In the genomic region with DNA sequence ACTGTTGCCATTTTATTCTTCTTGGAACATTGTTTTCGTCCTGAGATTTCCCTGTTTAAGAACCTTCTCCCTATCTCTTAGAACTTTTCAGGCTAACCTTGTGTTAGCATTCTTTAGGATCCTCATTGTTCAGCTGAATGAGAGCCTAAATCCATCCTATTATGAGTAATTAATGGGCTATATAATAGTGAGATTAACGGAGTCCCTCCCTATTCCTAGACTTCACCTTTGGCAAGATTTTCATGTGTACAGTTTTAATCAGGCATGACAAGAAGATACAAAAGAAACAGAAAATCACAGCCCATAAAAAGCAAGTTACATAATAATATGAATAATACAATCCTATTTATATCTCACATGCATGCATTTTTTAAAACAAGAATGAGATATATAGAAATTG, we compare ENCODE assay signal across 38 cellular contexts. TPM values are rescaled to one million over a fixed set of nuclear protein-coding genes. Genes with fewer than 3 reads are reported as not detected.
"Had no signal": no experiment of that assay in that cellular context is flagged by ENCODE, and none has a peak within 500 bp of the region (broad histone marks: within the 10 kb centered on the region; RNA-seq: fewer than 3 reads in every experiment).

No MANE protein-coding gene starts in this region.

- H3K27me3 ChIP-seq: ascending aorta, cardiac muscle cell had no signal

- H3K27ac Mint-ChIP-seq: activated CD4-positive, alpha-beta memory T cell treated with anti-CD3 and anti-CD28 coated beads, Interleukin-2, amount 10 ng/mL, durations not matched to agents 7 days and 5 days; activated naive CD4-positive, alpha-beta T cell treated with anti-CD3 and anti-CD28 coated beads, Interleukin-2, amount 50 U/mL, for 24 hours; activated naive CD8-positive, alpha-beta T cell treated with anti-CD3 and anti-CD28 coated beads, Interleukin-2, amount 10 ng/mL, durations not matched to agents 7 days and 5 days; activated T-cell treated with anti-CD3 and anti-CD28 coated beads, Interleukin-2, amount 50 U/mL, for 72 hours; activated T-helper 2 cell treated with anti-CD3 and anti-CD28 coated beads, Interferon-gamma antibody, Interleukin-2, Interleukin-4, amounts not matched to agents 10 μg/mL and 5 μg/mL and 100 μg/mL, durations not matched to agents 14 hours and 24 hours and 36 hours; T-cell had no signal

- H3K9ac ChIP-seq: KMS-11 had no signal

- ATAC-seq: activated T-cell treated with anti-CD3 and anti-CD28 coated beads, Interleukin-2, amount 50 U/mL, for 72 hours; Right ventricle myocardium inferior; SK-N-SH treated with all-trans-retinoic acid at 6 μM for 48 hours; T-cell had no signal

- H3K27me3 Mint-ChIP-seq: activated CD4-positive, alpha-beta memory T cell treated with anti-CD3 and anti-CD28 coated beads, Interleukin-2, amount 10 ng/mL, durations not matched to agents 7 days and 5 days; activated naive CD4-positive, alpha-beta T cell treated with anti-CD3 and anti-CD28 coated beads, Interleukin-2, amount 50 U/mL, for 24 hours; activated naive CD8-positive, alpha-beta T cell treated with anti-CD3 and anti-CD28 coated beads, Interleukin-2, amount 10 ng/mL, durations not matched to agents 7 days and 5 days; T-cell had no signal

- H3K36me3 ChIP-seq: ascending aorta, cardiac muscle cell had no signal

- H3K9me3 ChIP-seq: ascending aorta had no signal

- H3K4me3 Mint-ChIP-seq: activated CD4-positive, alpha-beta memory T cell treated with anti-CD3 and anti-CD28 coated beads, Interleukin-2, amount 10 ng/mL, durations not matched to agents 7 days and 5 days; activated naive CD4-positive, alpha-beta T cell treated with anti-CD3 and anti-CD28 coated beads, Interleukin-2, amount 50 U/mL, for 24 hours; activated naive CD8-positive, alpha-beta T cell treated with anti-CD3 and anti-CD28 coated beads, Interleukin-2, amount 10 ng/mL, durations not matched to agents 7 days and 5 days; activated T-cell treated with anti-CD3 and anti-CD28 coated beads, Interleukin-2, amount 50 U/mL, for 72 hours; T-cell had no signal

- H3K27ac ChIP-seq: ascending aorta, cardiac muscle cell, KMS-11, PC-9, RWPE1, VCaP had no signal

- H2AFZ ChIP-seq: PC-9 had no signal

- H3K4me3 ChIP-seq: ascending aorta, cardiac muscle cell, PC-9 had no signal

- DNase-seq: activated CD4-positive, alpha-beta memory T cell treated with anti-CD3 and anti-CD28 coated beads, Interleukin-2, amount 10 ng/mL, durations not matched to agents 7 days and 5 days; activated CD4-positive, alpha-beta T cell treated with anti-CD3 and anti-CD28 coated beads for 1 hour; activated CD4-positive, alpha-beta T cell treated with anti-CD3 and anti-CD28 coated beads for 48 hours; activated CD4-positive, CD25-positive, alpha-beta regulatory T cell; activated gamma-delta T cell; activated naive CD4-positive, alpha-beta T cell treated with Interleukin-2 at 50 U/mL for 16 hours; activated naive CD8-positive, alpha-beta T cell treated with anti-CD3 and anti-CD28 coated beads, Interleukin-2, amount 10 ng/mL, durations not matched to agents 7 days and 5 days; activated T-cell treated with anti-CD3 and anti-CD28 coated beads, Interleukin-2, amount 50 U/mL, for 1 hour; activated T-cell treated with anti-CD3 and anti-CD28 coated beads, Interleukin-2, amount 50 U/mL, for 72 hours; amygdala; MM.1S; MV-4-11; NCI-H1092; NCI-H1417; NCI-H146; NCI-H187; NCI-H2029 treated with DMSO at 0.1 percent for 48 hours; NCI-H2107; NCI-H2171; NCI-H510A; NCI-H526; NCI-H774; PC-9; SIG-M5; T-cell; T-helper 2 cell; T-helper 9 cell had no signal

- H3K9me3 Mint-ChIP-seq: activated CD4-positive, alpha-beta memory T cell treated with anti-CD3 and anti-CD28 coated beads, Interleukin-2, amount 10 ng/mL, durations not matched to agents 7 days and 5 days; activated naive CD4-positive, alpha-beta T cell treated with anti-CD3 and anti-CD28 coated beads, Interleukin-2, amount 50 U/mL, for 24 hours; activated naive CD8-positive, alpha-beta T cell treated with anti-CD3 and anti-CD28 coated beads, Interleukin-2, amount 10 ng/mL, durations not matched to agents 7 days and 5 days; activated T-cell treated with anti-CD3 and anti-CD28 coated beads, Interleukin-2, amount 50 U/mL, for 72 hours; activated T-helper 2 cell treated with anti-CD3 and anti-CD28 coated beads, Interferon-gamma antibody, Interleukin-2, Interleukin-4, amounts not matched to agents 10 μg/mL and 5 μg/mL and 100 μg/mL, durations not matched to agents 14 hours and 24 hours and 36 hours; T-cell had no signal

- H3K4me2 ChIP-seq: KMS-11, PC-9 had no signal

RNA-seq across cellular contexts. Expression of gene MSMP, which starts 9.1 kb away (rescaled TPM):
- total RNA-seq: activated naive CD8-positive, alpha-beta T cell treated with anti-CD3 and anti-CD28 coated beads, Interleukin-2, amount 10 ng/mL, durations not matched to agents 7 days and 5 days; activated T-cell treated with anti-CD3 and anti-CD28 coated beads, Interleukin-2, amount 50 U/mL, for 72 hours; ascending aorta; cardiac muscle cell; LHCN-M2; PC-9; Right ventricle myocardium inferior; SK-MEL-5 had no signal
